10 cellular contexts compared by ENCODE assay signal in genomic region chr5:95727764-95728191, GRCh38. TPM values are rescaled to one million over a fixed set of nuclear protein-coding genes. Genes with fewer than 3 reads are reported as not detected.
A peak's percentile ranks its signal among the peaks of the same experiment; 100 is the strongest.
DNase-seq lines count a peak whose midpoint lies in the region; ATAC-seq, FAIRE-seq and TF ChIP-seq lines count a peak whose summit lies in the region.
"Had no signal": no experiment of that assay in that cellular context is flagged by ENCODE, and none has a peak within 500 bp of the region (broad histone marks: within the 10 kb centered on the region; RNA-seq: fewer than 3 reads in every experiment).

No MANE protein-coding gene starts in this region.

- H3K27me3 ChIP-seq in prostate gland (replicated peaks; ENCODE audit: insufficient read depth) (no peaks in the 10 kb centered on the region), HAP-1 (ENCODE audit: low read depth) (no peaks in the 10 kb centered on the region)
- H3K27me3 ChIP-seq: SJCRH30 had no signal

- DNase-seq in GM19239 (ENCODE audit: insufficient read length, low spot score) = no peak
- DNase-seq in RPMI8226 = peak; percentile 56
- DNase-seq in prostate gland (ENCODE audit: low spot score) = no peak
- no peak for DNase-seq in posterior vena cava (ENCODE audit: low spot score)
- DNase-seq in HAP-1 (ENCODE audit: low spot score in 2 of 2) = no peak
- DNase-seq in NCI-H82 (lab: John Stamatoyannopoulos, UW) = no peak
- DNase-seq in SK-N-DZ (ENCODE audit: low spot score) = no peak
- DNase-seq: SJCRH30 had no signal

- FAIRE-seq in GM19239 (lab: Jason Lieb, UNC) = peak; percentile 70

- ATAC-seq in HG03354 (IDR thresholded peaks at IDR 0.05; ENCODE audit: poor library complexity, severe bottlenecking, unreplicated experiment) = peak; percentile 43
- ATAC-seq: stimulated activated memory B cell treated with anti-CD40 and anti-IgM and Interleukin-4, amounts not matched to agents 10 μg/mL and 1 μg/mL and 100 μg/mL, for 72 hours had no signal

- 40% methylated on average over 2 of the region's 2 CpGs for WGBS in prostate gland

- no peak for TF ChIP-seq CTCF in prostate gland (IDR thresholded peaks at IDR 0.05)

- no peak overlapping the region for H3K4me3 ChIP-seq in prostate gland
- no peak overlapping the region for H3K4me3 ChIP-seq in HAP-1
- H3K4me3 ChIP-seq: SJCRH30 had no signal

- TF ChIP-seq POLR2A in prostate gland (IDR thresholded peaks at IDR 0.05) = no peak

- intact Hi-C loops in prostate gland (cut with DNase I) = no loop called here
- intact Hi-C loops in posterior vena cava (cut with DNase I) = loop anchor here in 1 of 2 donors (10.0 kb wide), 1 partner anchor 63 kb away; no protein-coding TSS in a partner anchor

- H3K9me3 ChIP-seq in prostate gland (no peaks in the 10 kb centered on the region), HAP-1 (no peaks in the 10 kb centered on the region)
- H3K9me3 ChIP-seq: SJCRH30 had no signal

- in situ Hi-C loops in HAP-1 (cut with MboI; ENCODE audit: low sequenced_read_pairs) = no loop called here

- no peaks in the 10 kb centered on the region for H3K4me1 ChIP-seq in prostate gland (replicated peaks)
- H3K4me1 ChIP-seq in HAP-1 = peaks cover 20% of the 10 kb centered on the region

- H3K27ac ChIP-seq in prostate gland = peak overlapping the region; percentile 39 to 95
- H3K27ac ChIP-seq: SJCRH30 had no signal

- H3K36me3 ChIP-seq in prostate gland = no peaks in the 10 kb centered on the region
- no peaks in the 10 kb centered on the region for H3K36me3 ChIP-seq in HAP-1 (replicated peaks)

RNA-seq across cellular contexts. Expression of gene RHOBTB3, which starts 3.4 kb away (rescaled TPM):
- total RNA-seq in prostate gland (100 to 1,000 TPM in 1 of 2 donors, 10 to 100 TPM in 1; 87.3 to 134 TPM), posterior vena cava (10 to 100 TPM; 40.2 to 55.7 TPM)
- 89.6 and 96.2 TPM in 2 replicates for polyA plus RNA-seq in SK-N-DZ (2014; cell fraction: cytosol; rRNA removed)
- polyA plus RNA-seq in SK-N-DZ (2014; cell fraction: nucleus; rRNA removed) = 41.6 and 42.1 TPM in 2 replicates

RNA-seq across cellular contexts. Expression of gene SPATA9, which starts 45.0 kb away (rescaled TPM):
- total RNA-seq in prostate gland (1 to 10 TPM in 1 of 2 donors, not detected in 1; 2.3 TPM), posterior vena cava (under 1 TPM; 0.29 to 0.51 TPM)
- polyA plus RNA-seq in SK-N-DZ (2014; cell fraction: cytosol; rRNA removed) = 0.27 TPM in 1 of 2 replicates, not detected in the other
- polyA plus RNA-seq in SK-N-DZ (2014; cell fraction: nucleus; rRNA removed) = not detected in 2 replicates
